28 cellular contexts compared by ENCODE assay signal in the genomic region with DNA sequence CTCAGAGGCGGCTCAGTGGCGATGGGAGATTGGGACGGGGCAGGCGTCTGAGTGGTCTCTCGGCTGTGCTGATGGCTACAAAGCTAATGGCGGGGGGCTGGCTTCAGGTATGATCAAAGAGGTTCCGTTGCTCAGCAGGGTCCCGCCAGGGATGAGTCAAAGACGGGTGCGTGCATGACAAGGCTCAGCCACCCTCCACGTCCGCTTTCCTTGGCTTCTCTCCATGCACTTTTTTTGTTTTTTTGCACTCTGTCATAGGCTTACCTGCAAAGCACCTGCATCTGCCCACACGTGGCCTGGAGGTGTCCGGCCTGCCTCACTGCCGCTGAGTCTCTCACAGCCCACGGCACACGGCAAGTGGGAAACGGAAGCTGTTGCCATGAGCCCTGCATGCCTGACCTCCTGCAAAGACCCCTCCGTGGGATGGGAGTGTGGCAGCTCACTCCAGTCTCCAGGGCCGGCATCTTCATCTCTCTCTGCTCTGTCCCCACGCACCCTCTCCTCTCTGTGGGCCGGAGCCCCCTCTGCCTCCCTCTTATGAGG.
A peak's percentile ranks its signal among the peaks of the same experiment; 100 is the strongest.
DNase-seq lines count a peak whose midpoint lies in the region; ATAC-seq, FAIRE-seq and TF ChIP-seq lines count a peak whose summit lies in the region.
"Had no signal": no experiment of that assay in that cellular context is flagged by ENCODE, and none has a peak within 500 bp of the region (broad histone marks: within the 10 kb centered on the region; RNA-seq: fewer than 3 reads in every experiment).

No MANE protein-coding gene starts in this region.

- H3K4me1 ChIP-seq in right cardiac atrium (ENCODE audit: control insufficient read depth, insufficient read depth, low read length) (no peaks in the 10 kb centered on the region), RWPE2 (ENCODE audit: insufficient read depth, poor library complexity, severe bottlenecking) (peaks cover 20% of the 10 kb centered on the region), keratinocyte (ENCODE audit: control insufficient read depth, extremely low read depth, insufficient read depth, low read length) (peaks cover 35% of the 10 kb centered on the region)
- H3K4me1 ChIP-seq: BE2C, HAP-1 had no signal

- peak; percentile 76 for FAIRE-seq in keratinocyte (lab: Jason Lieb, UNC)
- FAIRE-seq: A204.1, GM12878, RCC 7860 had no signal

- TF ChIP-seq CTCF in RWPE2 (IDR thresholded peaks at IDR 0.05; ENCODE audit: poor library complexity, severe bottlenecking) (no peak), keratinocyte (optimal IDR thresholded peaks at IDR 0.05 in 1 of 3, IDR thresholded peaks at IDR 0.05 in 1 of 3, conservative IDR thresholded peaks at IDR 0.05 in 1 of 3; ENCODE audit: extremely low read depth in 1 of 3, insufficient read depth in 2 of 3, low read length in 3 of 3) (no peak)

- dilution Hi-C loops in keratinocyte (cut with MboI; ENCODE audit: extremely low pct_ligation_motif_present, low sequenced_read_pairs): no loop called here

- no peak overlapping the region for H3K27ac ChIP-seq in right cardiac atrium (ENCODE audit: low read length)
- no peak overlapping the region for H3K27ac ChIP-seq in RWPE2 (ENCODE audit: poor library complexity, severe bottlenecking)
- no peak overlapping the region for H3K27ac ChIP-seq in keratinocyte (ENCODE audit: control insufficient read depth, insufficient read depth, low read length)
- H3K27ac ChIP-seq: SK-N-MC had no signal

- intact Hi-C loops in left ventricle myocardium superior (cut with micrococcal nuclease) (no loop called here), right cardiac atrium (cut with DNase I) (no loop called here)

- H3K9ac ChIP-seq in keratinocyte (ENCODE audit: control insufficient read depth, extremely low read depth, insufficient read depth, low read length): no peak overlapping the region

- no peak for ATAC-seq in left ventricle myocardium superior
- no peak for ATAC-seq in right cardiac atrium
- peak; percentile 44; the same call in 2 of the 3 replicates for ATAC-seq in RWPE2 (ENCODE audit: low read depth)
- ATAC-seq in HG02885 (IDR thresholded peaks at IDR 0.05; ENCODE audit: poor library complexity, unreplicated experiment): no peak
- ATAC-seq: GM12878, GM23338 had no signal

- no peak overlapping the region for H3K27ac Mint-ChIP-seq in activated naive CD8-positive, alpha-beta T cell treated with anti-CD3 and anti-CD28 coated beads for 36 hours
- H3K27ac Mint-ChIP-seq: CD4-positive, alpha-beta T cell; GM23338; IgD-negative memory B cell had no signal

- H3K4me3 ChIP-seq in right cardiac atrium (ENCODE audit: low read length) (no peak overlapping the region), RWPE2 (ENCODE audit: severe bottlenecking) (no peak overlapping the region), keratinocyte (ENCODE audit: control insufficient read depth in 2 of 3, extremely low read depth in 1 of 3, insufficient read depth in 2 of 3, low read depth in 1 of 3, low read length in 3 of 3) (no peak overlapping the region)
- H3K4me3 ChIP-seq: GM12878, GM23338, HAP-1, SK-N-MC had no signal

- DNase-seq in left ventricle myocardium superior (peak; percentile 22), right cardiac atrium (no peak), RWPE2 (ENCODE audit: low spot score) (peak; percentile 64), keratinocyte (ENCODE audit: low read depth, low spot score) (no peak), AG08395 (ENCODE audit: low spot score) (no peak), AG20443 (ENCODE audit: low spot score) (no peak)
- DNase-seq in activated naive CD8-positive, alpha-beta T cell treated with anti-CD3 and anti-CD28 coated beads for 36 hours: no peak
- DNase-seq: BE2C; CD4-positive, alpha-beta T cell; COR-L47; DMS79; NCI-H1694; NCI-H2081; NCI-H2171; NCI-H345; NCI-H524; NCI-H774; NK-92 treated with Interleukin-12 subunit alpha and Interleukin-12 subunit beta, amount 100 ng/mL, for 24 hours; SHP77 treated with DMSO at 0.1 percent for 48 hours; SW 1271 had no signal

- no peaks in the 10 kb centered on the region for H3K79me2 ChIP-seq in keratinocyte (ENCODE audit: control insufficient read depth, insufficient read depth, low read length)

- H3K4me1 Mint-ChIP-seq in activated naive CD8-positive, alpha-beta T cell treated with anti-CD3 and anti-CD28 coated beads for 36 hours: no peaks in the 10 kb centered on the region
- H3K4me1 Mint-ChIP-seq: GM23338, IgD-negative memory B cell had no signal

- peaks cover 11% of the 10 kb centered on the region for H3K27me3 Mint-ChIP-seq in activated naive CD8-positive, alpha-beta T cell treated with anti-CD3 and anti-CD28 coated beads for 36 hours

- H3K36me3 ChIP-seq in RWPE2 (ENCODE audit: low read depth) (no peaks in the 10 kb centered on the region), keratinocyte (ENCODE audit: control insufficient read depth in 2 of 2, extremely low read depth in 1 of 2, insufficient read depth in 2 of 2, low read length in 2 of 2) (no peaks in the 10 kb centered on the region)
- H3K36me3 ChIP-seq: BE2C, HAP-1 had no signal

- H3K9me3 ChIP-seq in right cardiac atrium (ENCODE audit: control insufficient read depth, low read length) (no peaks in the 10 kb centered on the region), RWPE2 (ENCODE audit: severe bottlenecking) (no peaks in the 10 kb centered on the region), keratinocyte (ENCODE audit: control insufficient read depth, low read depth, low read length) (no peaks in the 10 kb centered on the region)
- H3K9me3 ChIP-seq: BE2C, HAP-1 had no signal

- H3K27me3 ChIP-seq in right cardiac atrium (ENCODE audit: control insufficient read depth, insufficient read depth) (no peaks in the 10 kb centered on the region), RWPE2 (ENCODE audit: insufficient read depth, poor library complexity, severe bottlenecking) (no peaks in the 10 kb centered on the region), keratinocyte (ENCODE audit: control insufficient read depth, extremely low read depth, insufficient read depth, low read length) (peaks cover 7% of the 10 kb centered on the region)
- H3K27me3 ChIP-seq: BE2C had no signal

- no peaks in the 10 kb centered on the region for H4K20me1 ChIP-seq in keratinocyte (ENCODE audit: control insufficient read depth, extremely low read depth, insufficient read depth, low read length)

- H2AFZ ChIP-seq in keratinocyte (ENCODE audit: control insufficient read depth, low read length): no peak overlapping the region
- H2AFZ ChIP-seq: GM23338 had no signal

- no peaks in the 10 kb centered on the region for H3K9me1 ChIP-seq in keratinocyte (ENCODE audit: control insufficient read depth, extremely low read depth, insufficient read depth, low read length)

- no peak overlapping the region for H3K4me3 Mint-ChIP-seq in activated naive CD8-positive, alpha-beta T cell treated with anti-CD3 and anti-CD28 coated beads for 36 hours
- H3K4me3 Mint-ChIP-seq: CD4-positive, alpha-beta T cell; GM23338; IgD-negative memory B cell had no signal

- H3K9me3 Mint-ChIP-seq in activated naive CD8-positive, alpha-beta T cell treated with anti-CD3 and anti-CD28 coated beads for 36 hours: no peaks in the 10 kb centered on the region
- H3K9me3 Mint-ChIP-seq: CD4-positive, alpha-beta T cell had no signal

- no peaks in the 10 kb centered on the region for H3K36me3 Mint-ChIP-seq in activated naive CD8-positive, alpha-beta T cell treated with anti-CD3 and anti-CD28 coated beads for 36 hours
- H3K36me3 Mint-ChIP-seq: IgD-negative memory B cell had no signal

- H3K4me2 ChIP-seq in keratinocyte (ENCODE audit: control insufficient read depth, extremely low read depth, insufficient read depth, low read depth, low read length): peak overlapping the region; percentile 67
- H3K4me2 ChIP-seq: GM23338 had no signal

- 86% methylated on average over 22 of the region's 22 CpGs for WGBS in right cardiac atrium

Comparison
In these comparisons a context has a peak if more than half of its experiments do, and no peak if none do; other contexts are left out.
1. DNase-seq: peak in left ventricle myocardium superior (single experiment) and RWPE2 (single experiment); none in right cardiac atrium (0 of 3), keratinocyte (single experiment), AG08395 (single experiment), activated naive CD8-positive, alpha-beta T cell treated with anti-CD3 and anti-CD28 coated beads for 36 hours (single experiment) and AG20443 (single experiment).